8 cellular contexts compared by ENCODE assay signal in the genomic region with DNA sequence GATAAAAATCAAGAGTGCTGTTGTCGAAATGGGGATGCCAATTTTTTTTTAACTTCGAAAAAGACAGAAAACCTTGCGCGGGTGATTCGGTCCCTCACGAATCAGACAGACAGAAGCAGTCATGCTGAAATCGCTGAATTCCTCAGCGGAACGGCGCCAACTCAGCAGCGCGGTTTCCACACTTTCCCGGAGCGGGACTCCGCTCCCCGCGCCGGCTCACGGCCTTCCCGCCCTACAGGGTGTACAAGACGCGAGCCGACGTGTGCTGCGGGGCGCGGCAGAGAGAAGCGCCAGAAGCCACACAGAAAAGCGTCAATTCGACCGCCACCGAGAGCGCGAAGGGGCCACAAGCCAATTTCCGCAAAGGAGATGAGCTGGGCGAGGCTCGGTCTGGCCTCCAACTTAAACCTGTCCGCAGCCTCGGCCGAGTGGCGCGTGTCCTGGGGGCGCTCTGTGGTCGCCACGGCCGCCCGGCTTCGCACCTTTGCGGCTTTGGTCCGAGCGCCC.
DNase-seq lines count a peak whose midpoint lies in the region; ATAC-seq lines count a peak whose summit lies in the region.

No MANE protein-coding gene starts in this region.

- H3K27me3 Mint-ChIP-seq in dendritic cell treated with granulocyte-macrophage colony-stimulating factor and Interleukin-4, amounts not matched to agents 40 ng/mL and 50 ng/mL, for 4 days: peaks cover 34% of the 10 kb centered on the region

- H3K27ac Mint-ChIP-seq in dendritic cell treated with granulocyte-macrophage colony-stimulating factor and Interleukin-4, amounts not matched to agents 40 ng/mL and 50 ng/mL, for 4 days: no peak overlapping the region

- H3K36me3 ChIP-seq in neuron (ENCODE audit: insufficient read depth, low read length): no peaks in the 10 kb centered on the region

- H3K36me3 Mint-ChIP-seq in dendritic cell treated with granulocyte-macrophage colony-stimulating factor and Interleukin-4, amounts not matched to agents 40 ng/mL and 50 ng/mL, for 4 days (ENCODE audit: low read depth): no peaks in the 10 kb centered on the region

- H3K4me1 ChIP-seq in neuron (ENCODE audit: insufficient read depth, low read length): no peaks in the 10 kb centered on the region

- intact Hi-C loops in dendritic cell treated with granulocyte-macrophage colony-stimulating factor and Interleukin-4, amounts not matched to agents 40 ng/mL and 50 ng/mL, for 4 days (cut with micrococcal nuclease): no loop called here

- H3K27me3 ChIP-seq in neuron (ENCODE audit: insufficient read depth, low read length): peaks cover 9% of the 10 kb centered on the region

- peak overlapping the region; percentile 84 for H3K4me3 Mint-ChIP-seq in dendritic cell treated with granulocyte-macrophage colony-stimulating factor and Interleukin-4, amounts not matched to agents 40 ng/mL and 50 ng/mL, for 4 days

- H2AFZ ChIP-seq in neuron (ENCODE audit: low read depth, low read length): peak overlapping the region; percentile 82

- no peaks in the 10 kb centered on the region for H3K9me3 ChIP-seq in neuron (ENCODE audit: low read length)

- ATAC-seq in GM21390 (IDR thresholded peaks at IDR 0.05; ENCODE audit: unreplicated experiment) (peak; percentile 3), GM18858 (IDR thresholded peaks at IDR 0.05; ENCODE audit: unreplicated experiment) (no peak)

- H3K9me3 Mint-ChIP-seq in dendritic cell treated with granulocyte-macrophage colony-stimulating factor and Interleukin-4, amounts not matched to agents 40 ng/mL and 50 ng/mL, for 4 days: no peaks in the 10 kb centered on the region

- H3K4me1 Mint-ChIP-seq in dendritic cell treated with granulocyte-macrophage colony-stimulating factor and Interleukin-4, amounts not matched to agents 40 ng/mL and 50 ng/mL, for 4 days (ENCODE audit: low read depth): peaks cover 13% of the 10 kb centered on the region

- peak overlapping the region; percentile 52 for H3K4me3 ChIP-seq in neuron (ENCODE audit: low read length)

- peak; percentile 87 for DNase-seq in DMS 273 (lab: John Stamatoyannopoulos, UW; ENCODE audit: unreplicated experiment)
- peak; percentile 47 for DNase-seq in NCI-H446 treated with DMSO at 0.1 percent for 48 hours (lab: John Stamatoyannopoulos, UW)
- DNase-seq in HuH-7 (ENCODE audit: low spot score): no peak
- no peak for DNase-seq in DMS153 (lab: John Stamatoyannopoulos, UW)

Comparison
In these comparisons a context has a peak if more than half of its experiments do, and no peak if none do; other contexts are left out.
1. DNase-seq: peak in DMS 273 (single experiment) and NCI-H446 treated with DMSO at 0.1 percent for 48 hours (single experiment); none in HuH-7 (single experiment) and DMS153 (single experiment).